22 cellular contexts compared by ENCODE assay signal in genomic region chr1:22789356-22789994, GRCh38.
A peak's percentile ranks its signal among the peaks of the same experiment; 100 is the strongest.
DNase-seq lines count a peak whose midpoint lies in the region; ATAC-seq and TF ChIP-seq lines count a peak whose summit lies in the region.
"Had no signal": no experiment of that assay in that cellular context is flagged by ENCODE, and none has a peak within 500 bp of the region (broad histone marks: within the 10 kb centered on the region; RNA-seq: fewer than 3 reads in every experiment).

No MANE protein-coding gene starts in this region.

- no peaks in the 10 kb centered on the region for H3K27me3 Mint-ChIP-seq in osteocyte (ENCODE audit: unreplicated experiment)

- no peaks in the 10 kb centered on the region for H3K27me3 ChIP-seq in transverse colon
- H3K27me3 ChIP-seq in gastrocnemius medialis, result no peaks in the 10 kb centered on the region
- H3K27me3 ChIP-seq: BLaER1, left lung, tibial nerve had no signal

- H3K9me3 Mint-ChIP-seq in osteocyte (ENCODE audit: unreplicated experiment), result no peaks in the 10 kb centered on the region
- H3K9me3 Mint-ChIP-seq: T-helper 2 cell treated with Interferon-gamma antibody and Interleukin-4, amounts not matched to agents 5 μg/mL and 100 μg/mL, for 36 hours had no signal

- intact Hi-C loops in transverse colon (cut with DNase I; ENCODE audit: low total_unique reads), result no loop called here
- intact Hi-C loops in gastrocnemius medialis (cut with DNase I; ENCODE audit: low total_unique reads), result no loop called here

- H3K4me1 ChIP-seq in transverse colon (peaks cover 11 to 36% (median 18%) of the 10 kb centered on the region in 4 donors), gastrocnemius medialis (no peaks in the 10 kb centered on the region)
- H3K4me1 ChIP-seq: BLaER1 had no signal

- TF ChIP-seq CTCF in transverse colon (IDR thresholded peaks at IDR 0.05) (no peak), gastrocnemius medialis (IDR thresholded peaks at IDR 0.05 in 4 of 5, conservative IDR thresholded peaks at IDR 0.05 in 1 of 5) (no peak), osteocyte (IDR thresholded peaks at IDR 0.05) (no peak)

- no peak for TF ChIP-seq EP300 in transverse colon (IDR thresholded peaks at IDR 0.05; ENCODE audit: low read depth)

- no peak for TF ChIP-seq POLR2A in transverse colon (IDR thresholded peaks at IDR 0.05)
- no peak for TF ChIP-seq POLR2A in gastrocnemius medialis (IDR thresholded peaks at IDR 0.05)

- DNase-seq in DMS 273 (lab: John Stamatoyannopoulos, UW; ENCODE audit: unreplicated experiment) (peak; percentile 27), DMS 273 treated with DMSO at 0.1 percent for 48 hours (lab: John Stamatoyannopoulos, UW) (no peak), amniotic epithelial cell (ENCODE audit: low read depth) (peak; percentile 47), iPS-NIHi11 (ENCODE audit: low spot score) (peak; percentile 47), transverse colon (no peak), gastrocnemius medialis (no peak), osteocyte (ENCODE audit: extremely low spot score, unreplicated experiment) (no peak)
- DNase-seq: activated CD8-positive, alpha-beta memory T cell treated with anti-CD3 and anti-CD28 coated beads, Interleukin-2, amount 50 U/mL, for 4 hours; activated naive CD4-positive, alpha-beta T cell; DND-41; hippocampal formation; NCI-H1105; SHP77 treated with DMSO at 0.1 percent for 48 hours had no signal

- H3K4me3 Mint-ChIP-seq in osteocyte (ENCODE audit: unreplicated experiment), result no peak overlapping the region
- H3K4me3 Mint-ChIP-seq: T-helper 2 cell treated with Interferon-gamma antibody and Interleukin-4, amounts not matched to agents 5 μg/mL and 100 μg/mL, for 36 hours had no signal

- H3K4me1 Mint-ChIP-seq in osteocyte (ENCODE audit: unreplicated experiment), result peaks cover 11% of the 10 kb centered on the region

- 55 to 75% methylated on average over 5 to 6 of the region's 6 CpGs for WGBS in transverse colon (ENCODE audit: low coverage in 1 of 2), 2 donors

- H3K27ac Mint-ChIP-seq in osteocyte (ENCODE audit: unreplicated experiment), result no peak overlapping the region
- H3K27ac Mint-ChIP-seq: T-helper 2 cell treated with Interferon-gamma antibody and Interleukin-4, amounts not matched to agents 5 μg/mL and 100 μg/mL, for 36 hours had no signal

- peak overlapping the region; percentile 32 to 68 (median 38) for H3K27ac ChIP-seq in transverse colon
- no peak overlapping the region for H3K27ac ChIP-seq in gastrocnemius medialis
- H3K27ac ChIP-seq: 22Rv1, BLaER1, HL-60, KMS-11, left lung, parathyroid adenoma had no signal

- H3K9me3 ChIP-seq in transverse colon (no peaks in the 10 kb centered on the region), gastrocnemius medialis (no peaks in the 10 kb centered on the region)
- H3K9me3 ChIP-seq: BLaER1, left lung, tibial nerve had no signal

- ATAC-seq in gastrocnemius medialis, result no peak
- ATAC-seq in GM21360 (IDR thresholded peaks at IDR 0.05; ENCODE audit: unreplicated experiment), result no peak

- H3K36me3 ChIP-seq in transverse colon (no peaks in the 10 kb centered on the region), gastrocnemius medialis (no peaks in the 10 kb centered on the region)
- H3K36me3 ChIP-seq: BLaER1, left lung had no signal

- H3K36me3 Mint-ChIP-seq in osteocyte (ENCODE audit: unreplicated experiment), result peaks cover 3% of the 10 kb centered on the region

- H3K4me3 ChIP-seq in transverse colon (no peak overlapping the region), gastrocnemius medialis (no peak overlapping the region)
- H3K4me3 ChIP-seq: BLaER1, left lung, tibial nerve had no signal

- in situ Hi-C loops in transverse colon (cut with MboI; ENCODE audit: low pct_ligation_motif_present in 1 of 4, low pct_unique_long_range_greater_than_20kb in 1 of 4, low sequenced_read_pairs in 3 of 4), result no loop called here
- in situ Hi-C loops in gastrocnemius medialis (cut with MboI; ENCODE audit: low sequenced_read_pairs in 4 of 4), result no loop called here

Comparison
In these comparisons a context has a peak if more than half of its experiments do, and no peak if none do; other contexts are left out.
1. DNase-seq: peak in DMS 273 (single experiment), amniotic epithelial cell (single experiment) and iPS-NIHi11 (single experiment); none in DMS 273 treated with DMSO at 0.1 percent for 48 hours (single experiment), transverse colon (single experiment), gastrocnemius medialis (0 of 2) and osteocyte (single experiment).
2. H3K27ac ChIP-seq: peak in transverse colon (4 of 4); none in gastrocnemius medialis (0 of 4).